15 cellular contexts compared by ENCODE assay signal in the genomic region with DNA sequence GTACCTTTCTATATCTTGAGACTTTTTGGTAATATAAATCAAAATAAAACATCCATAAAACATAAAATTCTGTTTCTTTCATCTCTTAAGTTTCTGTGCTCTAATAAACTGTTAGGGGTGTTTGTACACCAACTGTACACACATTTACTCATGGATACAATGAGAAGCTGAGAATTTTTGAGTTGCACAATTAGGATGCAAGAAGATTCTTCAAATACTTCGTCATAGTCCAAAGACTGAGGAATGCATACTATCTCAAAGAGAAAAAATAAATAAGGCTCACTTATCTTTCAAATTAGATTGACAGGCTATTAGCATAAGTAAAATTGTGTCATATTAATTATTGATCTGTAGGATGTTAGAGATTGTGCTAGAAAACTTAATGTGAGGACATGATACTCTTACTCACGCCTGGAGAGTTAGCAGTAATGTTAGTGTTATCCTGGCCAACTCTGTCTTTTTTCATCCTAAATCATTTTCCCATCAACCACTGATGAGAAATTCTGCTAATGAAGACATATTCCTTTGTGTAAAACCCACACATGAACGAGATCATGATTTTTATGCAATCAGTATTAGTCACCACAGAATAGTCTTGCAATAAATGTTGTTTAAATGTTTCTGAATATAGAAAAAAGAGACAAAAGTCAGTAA.
DNase-seq lines count a peak whose midpoint lies in the region; ATAC-seq and TF ChIP-seq lines count a peak whose summit lies in the region.
"Had no signal": no experiment of that assay in that cellular context is flagged by ENCODE, and none has a peak within 500 bp of the region (broad histone marks: within the 10 kb centered on the region; RNA-seq: fewer than 3 reads in every experiment).

No MANE protein-coding gene starts in this region.

- H3K4me1 ChIP-seq in hepatocyte (ENCODE audit: insufficient read depth) (peaks cover 9% of the 10 kb centered on the region), smooth muscle cell (ENCODE audit: low read depth) (no peaks in the 10 kb centered on the region)
- H3K4me1 ChIP-seq: colonic mucosa had no signal

- no peaks in the 10 kb centered on the region for H4K20me1 ChIP-seq in hepatocyte (ENCODE audit: insufficient read depth, poor library complexity, severe bottlenecking)
- H4K20me1 ChIP-seq in smooth muscle cell (ENCODE audit: low read depth) = no peaks in the 10 kb centered on the region

- ATAC-seq in GM21786 (IDR thresholded peaks at IDR 0.05; ENCODE audit: unreplicated experiment) (no peak), GM21447 (IDR thresholded peaks at IDR 0.05; ENCODE audit: unreplicated experiment) (no peak), GM19397 (IDR thresholded peaks at IDR 0.05; ENCODE audit: unreplicated experiment) (no peak)
- ATAC-seq: pancreas, T-cell had no signal

- no peaks in the 10 kb centered on the region for H3F3A ChIP-seq in smooth muscle cell (ENCODE audit: low read depth)

- DNase-seq in ELR (ENCODE audit: low read depth) (peak; percentile 47), amniotic epithelial cell (ENCODE audit: low read depth) (peak; percentile 94), hepatocyte (ENCODE audit: low spot score) (no peak), smooth muscle cell (lab: John Stamatoyannopoulos, UW; ENCODE audit: unreplicated experiment) (no peak), hippocampal formation (lab: John Stamatoyannopoulos, UW) (no peak)
- DNase-seq: activated CD4-positive, alpha-beta T cell treated with anti-CD3 and anti-CD28 coated beads for 1 hour; CD8-positive, alpha-beta memory T cell; colonic mucosa; esophagus squamous epithelium; NCI-H1436; pancreas; T-cell had no signal

- H2AFZ ChIP-seq in hepatocyte (no peak overlapping the region), smooth muscle cell (ENCODE audit: low read depth) (peak overlapping the region; percentile 30)

- H3K4me2 ChIP-seq in hepatocyte (no peak overlapping the region), smooth muscle cell (peak overlapping the region; percentile 25)

- H3K36me3 ChIP-seq in hepatocyte (replicated peaks; ENCODE audit: insufficient read depth, low read depth) (no peaks in the 10 kb centered on the region), smooth muscle cell (ENCODE audit: low read depth) (no peaks in the 10 kb centered on the region)
- H3K36me3 ChIP-seq: colonic mucosa, esophagus squamous epithelium, pancreas had no signal

- H3K9me2 ChIP-seq in hepatocyte (replicated peaks; ENCODE audit: insufficient read depth) = no peaks in the 10 kb centered on the region

- peak overlapping the region; percentile 4 for H3K27ac ChIP-seq in hepatocyte
- peak overlapping the region; percentile 58 for H3K27ac ChIP-seq in smooth muscle cell (ENCODE audit: low read depth)
- H3K27ac ChIP-seq: colonic mucosa, pancreas had no signal

- 83% methylated on average over 3 of the region's 3 CpGs for WGBS in hepatocyte (ENCODE audit: low lambda C conversion rate, missing lambda C conversion rate)
- WGBS in smooth muscle cell (ENCODE audit: low lambda C conversion rate) = 28% methylated on average over 3 of the region's 3 CpGs

- H3K9ac ChIP-seq in smooth muscle cell (ENCODE audit: low read depth) = no peak overlapping the region

- H3K4me3 ChIP-seq in hepatocyte (no peak overlapping the region), smooth muscle cell (no peak overlapping the region)
- H3K4me3 ChIP-seq: colonic mucosa, esophagus squamous epithelium, pancreas had no signal

- TF ChIP-seq CTCF in hepatocyte (IDR thresholded peaks at IDR 0.05; ENCODE audit: poor library complexity) (no peak), smooth muscle cell (IDR thresholded peaks at IDR 0.05; ENCODE audit: borderline replicate concordance, insufficient read depth, poor library complexity, severe bottlenecking) (no peak)

- no peaks in the 10 kb centered on the region for H3K9me3 ChIP-seq in hepatocyte (ENCODE audit: low read depth)
- no peaks in the 10 kb centered on the region for H3K9me3 ChIP-seq in smooth muscle cell (replicated peaks; ENCODE audit: low read depth)
- H3K9me3 ChIP-seq: colonic mucosa, pancreas had no signal

- no peaks in the 10 kb centered on the region for H3K27me3 ChIP-seq in hepatocyte
- H3K27me3 ChIP-seq in smooth muscle cell (ENCODE audit: low read depth) = no peaks in the 10 kb centered on the region
- H3K27me3 ChIP-seq: colonic mucosa, esophagus squamous epithelium, pancreas had no signal

- H3K79me2 ChIP-seq in hepatocyte (no peaks in the 10 kb centered on the region), smooth muscle cell (ENCODE audit: low read depth) (no peaks in the 10 kb centered on the region)

Comparison
In these comparisons a context has a peak if more than half of its experiments do, and no peak if none do; other contexts are left out.
1. DNase-seq: peak in ELR (single experiment) and amniotic epithelial cell (single experiment); none in hepatocyte (single experiment), smooth muscle cell (single experiment) and hippocampal formation (0 of 2).